Comparison of ENCODE assay signal across 29 cellular contexts in genomic region chr4:141731481-141731880, GRCh38.
A peak's percentile ranks its signal among the peaks of the same experiment; 100 is the strongest.
DNase-seq lines count a peak whose midpoint lies in the region; ATAC-seq, FAIRE-seq and TF ChIP-seq lines count a peak whose summit lies in the region.
"Had no signal": no experiment of that assay in that cellular context is flagged by ENCODE, and none has a peak within 500 bp of the region (broad histone marks: within the 10 kb centered on the region; RNA-seq: fewer than 3 reads in every experiment).

No MANE protein-coding gene starts in this region.

- FAIRE-seq in RCC 7860 (lab: Jason Lieb, UNC) (no peak), GM19239 (lab: Jason Lieb, UNC) (no peak)
- FAIRE-seq: astrocyte, frontal cortex, TTC549 had no signal

- H4K20me1 ChIP-seq in neural cell (ENCODE audit: insufficient read depth) = no peaks in the 10 kb centered on the region

- no peak for ATAC-seq in HG02885 (IDR thresholded peaks at IDR 0.05; ENCODE audit: poor library complexity, unreplicated experiment)
- ATAC-seq: left colon; stimulated activated naive CD8-positive, alpha-beta T cell treated with anti-CD3 and anti-CD28 coated beads, Interleukin-15, Interleukin-2, amounts not matched to agents 100 U/mL and 50 U/mL, for 24 hours had no signal

- TF ChIP-seq CTCF in choroid plexus epithelial cell (conservative IDR thresholded peaks at IDR 0.05; ENCODE audit: low read depth, low read length) = no peak
- no peak for TF ChIP-seq CTCF in neural cell (IDR thresholded peaks at IDR 0.05; ENCODE audit: poor library complexity, severe bottlenecking)

- no peaks in the 10 kb centered on the region for H3K36me3 ChIP-seq in neural cell (ENCODE audit: insufficient read depth, low read length)

- H3K4me3 ChIP-seq in choroid plexus epithelial cell (ENCODE audit: low read depth, low read length) (no peak overlapping the region), neural cell (ENCODE audit: low read length) (no peak overlapping the region)
- H3K4me3 ChIP-seq: esophagus muscularis mucosa, SK-N-MC, smooth muscle cell had no signal

- peak; percentile 60 for TF ChIP-seq EP300 in neural cell (conservative IDR thresholded peaks at IDR 0.05; ENCODE audit: poor library complexity, severe bottlenecking)

- H3K27ac ChIP-seq in neural cell (ENCODE audit: low read length) = no peak overlapping the region
- H3K27ac ChIP-seq: esophagus muscularis mucosa, SK-N-MC had no signal

- H3K9ac ChIP-seq in neural cell (ENCODE audit: low read length) = no peak overlapping the region

- H3K79me2 ChIP-seq in neural cell (replicated peaks; ENCODE audit: insufficient read depth, low read length) = no peaks in the 10 kb centered on the region

- H3K27me3 ChIP-seq in neural cell (ENCODE audit: insufficient read depth, low read depth, low read length) = no peaks in the 10 kb centered on the region
- H3K27me3 ChIP-seq: esophagus muscularis mucosa had no signal

- no peaks in the 10 kb centered on the region for H3K9me3 ChIP-seq in neural cell (ENCODE audit: low read length)
- H3K9me3 ChIP-seq: esophagus muscularis mucosa had no signal

- H3K9me2 ChIP-seq in neural cell (ENCODE audit: insufficient read depth, low read length) = no peaks in the 10 kb centered on the region

- no peaks in the 10 kb centered on the region for H3F3A ChIP-seq in neural cell (ENCODE audit: insufficient read depth, low read length, poor library complexity, severe bottlenecking)

- no peak overlapping the region for H2AFZ ChIP-seq in neural cell (ENCODE audit: low read depth, low read length)

- DNase-seq in ELR (ENCODE audit: low read depth) (peak; percentile 64), RCC 7860 (ENCODE audit: low spot score) (peak; percentile 73), choroid plexus epithelial cell (ENCODE audit: low read depth) (peak; percentile 5), C1 segment of cervical spinal cord (lab: John Stamatoyannopoulos, UW) (no peak), cerebellar cortex (ENCODE audit: low spot score) (no peak), GM19239 (ENCODE audit: insufficient read length, low spot score) (no peak)
- DNase-seq: activated CD4-positive, alpha-beta T cell treated with anti-CD3 and anti-CD28 coated beads, Interleukin-2, amount 50 U/mL, for 4 hours; activated T-cell treated with anti-CD3 and anti-CD28 coated beads, Interleukin-2, amount 50 U/mL, for 48 hours; Calu3; dermis blood vessel endothelial cell; DMS79 treated with DMSO at 0.1 percent for 48 hours; endodermal cell; H7; hippocampal formation; left colon; NCI-H1092; NCI-H1694 treated with DMSO at 0.1 percent for 48 hours; NCI-H2171; NCI-H510A treated with DMSO at 0.1 percent for 48 hours; stimulated activated CD4-positive, alpha-beta T cell treated with anti-CD3 and anti-CD28 coated beads, Interleukin-1b, Interleukin-23, amount 100 ng/mL, for 48 hours; stimulated activated naive CD8-positive, alpha-beta T cell treated with anti-CD3 and anti-CD28 coated beads, Interleukin-15, Interleukin-2, amounts not matched to agents 100 U/mL and 50 U/mL, for 24 hours had no signal

- no peak overlapping the region for H3K4me2 ChIP-seq in neural cell (ENCODE audit: low read length)

- no peak for TF ChIP-seq RAD21 in neural cell (conservative IDR thresholded peaks at IDR 0.05)

TF ChIP-seq in neural cell, 6 proteins besides CTCF, POLR2A, EP300 and RAD21:
- no peak for TF ChIP-seq TAF1 (IDR thresholded peaks at IDR 0.05; ENCODE audit: low read depth)
- no peak for TF ChIP-seq MXI1 (conservative IDR thresholded peaks at IDR 0.05; ENCODE audit: poor library complexity, severe bottlenecking)
- no peak for TF ChIP-seq EZH2 (IDR thresholded peaks at IDR 0.05; ENCODE audit: borderline replicate concordance, insufficient read depth, low read length, poor library complexity, severe bottlenecking)
- TF ChIP-seq POLR2AphosphoS5 (IDR thresholded peaks at IDR 0.05) = no peak
- TF ChIP-seq SMC3 (conservative IDR thresholded peaks at IDR 0.05; ENCODE audit: poor library complexity) = no peak
- no peak for TF ChIP-seq REST (IDR thresholded peaks at IDR 0.05; ENCODE audit: borderline replicate concordance)

Comparison
In these comparisons a context has a peak if more than half of its experiments do, and no peak if none do; other contexts are left out.
1. DNase-seq: peak in ELR (single experiment), RCC 7860 (single experiment) and choroid plexus epithelial cell (single experiment); none in C1 segment of cervical spinal cord (0 of 14), cerebellar cortex (single experiment) and GM19239 (single experiment).